ENCODE assay signal across 8 cellular contexts in genomic region chr3:46979958-46980497, GRCh38. TPM values are rescaled to one million over a fixed set of nuclear protein-coding genes. Genes with fewer than 3 reads are reported as not detected.
DNase-seq lines count a peak whose midpoint lies in the region; ATAC-seq and TF ChIP-seq lines count a peak whose summit lies in the region.

No MANE protein-coding gene starts in this region.

- H3K79me2 ChIP-seq in KMS-11 (ENCODE audit: insufficient read depth, low read depth), result peaks cover 17% of the 10 kb centered on the region

- DNase-seq in ACHN (peak; percentile 9), cardiac fibroblast (ENCODE audit: low read depth in 2 of 2) (no peak), SKM-1 treated with dmso at 0.1 percent for 144 hours (lab: John Stamatoyannopoulos, UW; ENCODE audit: unreplicated experiment) (no peak), sciatic nerve (ENCODE audit: low spot score) (no peak), NCI-H2107 (lab: John Stamatoyannopoulos, UW) (no peak)

- intact Hi-C loops in sciatic nerve (cut with DNase I), result no loop called here

- no peak overlapping the region for H2AFZ ChIP-seq in KMS-11 (ENCODE audit: low read depth)

- peak; percentile 4 for ATAC-seq in GM19023 (IDR thresholded peaks at IDR 0.05; ENCODE audit: unreplicated experiment)
- no peak for ATAC-seq in sciatic nerve

- in situ Hi-C loops in ACHN (cut with HindIII; ENCODE audit: low pct_ligation_motif_present, low pct_unique_long_range_greater_than_20kb, low sequenced_read_pairs), result no loop called here

- WGBS in mesodermal cell (ENCODE audit: insufficient coverage in 2 of 2), 2 experiments, result 2 to 3% methylated on average over 14 to 22 of the region's 40 CpGs

- H3K4me2 ChIP-seq in KMS-11, result peak overlapping the region; percentile 39

- H3K27ac ChIP-seq in KMS-11, result peak overlapping the region; percentile 35; the same call in 1 of the 2 replicates
- H3K27ac ChIP-seq in mesodermal cell (ENCODE audit: low read depth, low read length, severe bottlenecking), result no peak overlapping the region

- H3K36me3 ChIP-seq in KMS-11 (ENCODE audit: insufficient read depth) (no peaks in the 10 kb centered on the region), mesodermal cell (ENCODE audit: control insufficient read depth, insufficient read depth, low read length) (no peaks in the 10 kb centered on the region)

- H3K9me3 ChIP-seq in mesodermal cell (ENCODE audit: control insufficient read depth, low read length), result peaks cover 4% of the 10 kb centered on the region

- no peak for TF ChIP-seq CTCF in KMS-11 (conservative IDR thresholded peaks at IDR 0.05; ENCODE audit: low read depth, low read length)
- TF ChIP-seq CTCF in cardiac fibroblast (IDR thresholded peaks at IDR 0.05; ENCODE audit: low read depth, low read length), result no peak

- no peaks in the 10 kb centered on the region for H4K20me1 ChIP-seq in KMS-11 (ENCODE audit: insufficient read depth)

- H3K4me3 ChIP-seq in KMS-11 (IDR thresholded peaks at IDR 0.05; ENCODE audit: insufficient read depth, low read depth, low read length), result no peak overlapping the region
- peak overlapping the region; percentile 67 to 68 for H3K4me3 ChIP-seq in cardiac fibroblast (replicated peaks in 1 of 2; ENCODE audit: low read depth in 2 of 2, low read length in 2 of 2)
- peak overlapping the region; percentile 54 for H3K4me3 ChIP-seq in mesodermal cell (ENCODE audit: extremely low read depth, insufficient read depth, low read length, poor library complexity, severe bottlenecking)

- no peaks in the 10 kb centered on the region for H3K27me3 ChIP-seq in KMS-11 (ENCODE audit: insufficient read depth, low read depth)

- H3K9ac ChIP-seq in KMS-11, result peak overlapping the region; percentile 86

- H3K4me1 ChIP-seq in KMS-11 (ENCODE audit: low read depth, poor library complexity, severe bottlenecking) (peaks cover 2% of the 10 kb centered on the region), mesodermal cell (ENCODE audit: control insufficient read depth, insufficient read depth, low read length, poor library complexity, severe bottlenecking) (peaks cover 12% of the 10 kb centered on the region)

RNA-seq across cellular contexts. Expression of gene NBEAL2, which starts 0.6 kb away (rescaled TPM):
- polyA plus RNA-seq in mesodermal cell (2013, experiment 1 of 2), result 25.5 TPM
- 18.9 TPM for polyA plus RNA-seq in mesodermal cell (2013, experiment 2 of 2)
- total RNA-seq in sciatic nerve, result 44.0 TPM

RNA-seq across cellular contexts. Expression of gene CCDC12, which starts 3.5 kb away (rescaled TPM):
- polyA plus RNA-seq in mesodermal cell (2013, experiment 1 of 2), result 34.0 TPM
- polyA plus RNA-seq in mesodermal cell (2013, experiment 2 of 2), result 32.3 TPM
- total RNA-seq in sciatic nerve, result 40.9 TPM
